ENCODE assay signal across 17 cellular contexts in genomic region chr17:57648720-57649119, GRCh38.
DNase-seq lines count a peak whose midpoint lies in the region.
"Had no signal": no experiment of that assay in that cellular context is flagged by ENCODE, and none has a peak within 500 bp of the region (broad histone marks: within the 10 kb centered on the region; RNA-seq: fewer than 3 reads in every experiment).

No MANE protein-coding gene starts in this region.

- no peaks in the 10 kb centered on the region for H3K9me3 Mint-ChIP-seq in activated naive CD8-positive, alpha-beta T cell treated with anti-CD3 and anti-CD28 coated beads for 36 hours
- H3K9me3 Mint-ChIP-seq: CD4-positive, alpha-beta T cell; HFFc6 had no signal

- H3K4ac ChIP-seq in mesendoderm (ENCODE audit: low read depth, low read length) (no peak overlapping the region), trophoblast cell (ENCODE audit: low read depth, low read length) (no peak overlapping the region)

- peak overlapping the region; percentile 15 for H4K91ac ChIP-seq in trophoblast cell (ENCODE audit: low read depth, low read length)

- H2AK5ac ChIP-seq in mesendoderm (ENCODE audit: low read length) (no peak overlapping the region), trophoblast cell (ENCODE audit: low read length) (no peak overlapping the region)

- H3K27me3 ChIP-seq in NT2/D1 (ENCODE audit: insufficient read depth, insufficient read length) (no peaks in the 10 kb centered on the region), mesendoderm (ENCODE audit: insufficient read depth, low read length, poor library complexity) (no peaks in the 10 kb centered on the region), trophoblast cell (ENCODE audit: insufficient read depth, low read length) (no peaks in the 10 kb centered on the region)

- no peak overlapping the region for H3K4me3 Mint-ChIP-seq in activated naive CD8-positive, alpha-beta T cell treated with anti-CD3 and anti-CD28 coated beads for 36 hours
- H3K4me3 Mint-ChIP-seq: B cell; CD4-positive, alpha-beta T cell; HFFc6 had no signal

- peaks cover 24% of the 10 kb centered on the region for H3K4me1 ChIP-seq in NT2/D1 (ENCODE audit: insufficient read depth, insufficient read length)
- H3K4me1 ChIP-seq in mesendoderm (ENCODE audit: control insufficient read depth, low read depth, low read length): peaks cover 13% of the 10 kb centered on the region
- H3K4me1 ChIP-seq in trophoblast cell (ENCODE audit: control insufficient read depth in 1 of 2, insufficient read depth in 2 of 2, low read length in 2 of 2): peaks cover 17 to 31% of the 10 kb centered on the region in 2 experiments
- H3K4me1 ChIP-seq: HAP-1 had no signal

- DNase-seq in ELF-1 (ENCODE audit: low read depth, low spot score) (peak; percentile 68), NT2/D1 (ENCODE audit: low read depth, low spot score) (no peak), mesendoderm (peak; percentile 22), trophoblast cell (no peak), germinal center (ENCODE audit: low spot score) (no peak), AML-193 (lab: John Stamatoyannopoulos, UW) (no peak)
- DNase-seq in activated naive CD8-positive, alpha-beta T cell treated with anti-CD3 and anti-CD28 coated beads for 36 hours: no peak
- DNase-seq: ACHN; C1 segment of cervical spinal cord; Calu3; CD4-positive, alpha-beta T cell; DMS 273 treated with DMSO at 0.1 percent for 48 hours; GM23248; HFFc6; KBM-7 had no signal

- H3K79me2 ChIP-seq in mesendoderm (ENCODE audit: control insufficient read depth, insufficient read depth, low read length) (no peaks in the 10 kb centered on the region), trophoblast cell (ENCODE audit: control insufficient read depth, insufficient read depth, low read length, poor library complexity) (no peaks in the 10 kb centered on the region)

- H4K8ac ChIP-seq in mesendoderm (ENCODE audit: low read depth, low read length): no peak overlapping the region
- H4K8ac ChIP-seq in trophoblast cell (ENCODE audit: low read depth, low read length): no peak overlapping the region

- no peak overlapping the region for H3K56ac ChIP-seq in mesendoderm (ENCODE audit: low read length)

- H3K27ac ChIP-seq in mesendoderm (ENCODE audit: low read depth, low read length) (no peak overlapping the region), trophoblast cell (ENCODE audit: low read depth, low read length) (peak overlapping the region; percentile 56)
- H3K27ac ChIP-seq: GM23248 had no signal

- H2AFZ ChIP-seq in trophoblast cell (ENCODE audit: insufficient read depth, low read length, poor library complexity): no peak overlapping the region
- H2AFZ ChIP-seq: GM23248 had no signal

- WGBS in mesendoderm (ENCODE audit: extremely low coverage, insufficient coverage, low lambda C conversion rate): no CpG with 5 or more reads among the region's 5 CpGs
- no CpG with 5 or more reads among the region's 5 CpGs for WGBS in trophoblast cell (ENCODE audit: extremely low coverage, insufficient coverage, insufficient read length)

- H3K36me3 ChIP-seq in NT2/D1 (ENCODE audit: insufficient read depth, insufficient read length, low read length): no peaks in the 10 kb centered on the region
- no peaks in the 10 kb centered on the region for H3K36me3 ChIP-seq in mesendoderm (ENCODE audit: control insufficient read depth, insufficient read depth, low read length)
- H3K36me3 ChIP-seq in trophoblast cell (ENCODE audit: control insufficient read depth in 1 of 2, insufficient read depth in 2 of 2, low read length in 2 of 2): peaks cover 9 to 13% of the 10 kb centered on the region in 2 experiments
- H3K36me3 ChIP-seq: HAP-1 had no signal

- H3K9me3 ChIP-seq in NT2/D1 (ENCODE audit: insufficient read depth, low read length) (no peaks in the 10 kb centered on the region), trophoblast cell (ENCODE audit: insufficient read depth, low read depth, low read length) (no peaks in the 10 kb centered on the region)
- H3K9me3 ChIP-seq: HAP-1 had no signal

- H3K4me2 ChIP-seq in mesendoderm (ENCODE audit: low read length) (no peak overlapping the region), trophoblast cell (ENCODE audit: low read length) (no peak overlapping the region)

- H2BK5ac ChIP-seq in mesendoderm (ENCODE audit: low read length) (no peak overlapping the region), trophoblast cell (ENCODE audit: low read depth, low read length, poor library complexity) (no peak overlapping the region)

- H3K18ac ChIP-seq in mesendoderm (ENCODE audit: low read length): no peak overlapping the region
- peak overlapping the region; percentile 9 for H3K18ac ChIP-seq in trophoblast cell (ENCODE audit: low read length)

- peak overlapping the region; percentile 24 for H3K9ac ChIP-seq in NT2/D1 (ENCODE audit: insufficient read length, low read depth)
- no peak overlapping the region for H3K9ac ChIP-seq in mesendoderm (ENCODE audit: low read length)
- no peak overlapping the region for H3K9ac ChIP-seq in trophoblast cell (ENCODE audit: low read length)
- H3K9ac ChIP-seq: GM23248 had no signal

- H3K4me3 ChIP-seq in NT2/D1 (ENCODE audit: insufficient read length, low read depth): no peak overlapping the region
- H3K4me3 ChIP-seq in mesendoderm (ENCODE audit: low read length): no peak overlapping the region
- no peak overlapping the region for H3K4me3 ChIP-seq in trophoblast cell (ENCODE audit: low read depth, low read length)
- H3K4me3 ChIP-seq: GM23248, HAP-1 had no signal

- H3K23ac ChIP-seq in mesendoderm (ENCODE audit: low read length) (no peak overlapping the region), trophoblast cell (ENCODE audit: low read length) (no peak overlapping the region)

- H3K36me3 Mint-ChIP-seq in activated naive CD8-positive, alpha-beta T cell treated with anti-CD3 and anti-CD28 coated beads for 36 hours: peaks cover 1% of the 10 kb centered on the region

- no peaks in the 10 kb centered on the region for H3K27me3 Mint-ChIP-seq in activated naive CD8-positive, alpha-beta T cell treated with anti-CD3 and anti-CD28 coated beads for 36 hours
- H3K27me3 Mint-ChIP-seq: B cell; CD4-positive, alpha-beta T cell had no signal

- H4K12ac ChIP-seq in trophoblast cell (ENCODE audit: low read depth, low read length): no peak overlapping the region

- no peak overlapping the region for H3K27ac Mint-ChIP-seq in activated naive CD8-positive, alpha-beta T cell treated with anti-CD3 and anti-CD28 coated beads for 36 hours
- H3K27ac Mint-ChIP-seq: B cell; CD4-positive, alpha-beta T cell; HFFc6 had no signal

- H2BK120ac ChIP-seq in mesendoderm (ENCODE audit: low read depth, low read length) (no peak overlapping the region), trophoblast cell (ENCODE audit: insufficient read depth, low read length, poor library complexity) (no peak overlapping the region)

- no peak overlapping the region for H2BK15ac ChIP-seq in mesendoderm (replicated peaks; ENCODE audit: low read depth)

- no peak overlapping the region for H3K14ac ChIP-seq in trophoblast cell (ENCODE audit: low read length)

- H4K5ac ChIP-seq in mesendoderm (ENCODE audit: low read length): no peak overlapping the region

- H3K4me1 Mint-ChIP-seq in activated naive CD8-positive, alpha-beta T cell treated with anti-CD3 and anti-CD28 coated beads for 36 hours: peaks cover 12% of the 10 kb centered on the region

- H2BK12ac ChIP-seq in trophoblast cell (ENCODE audit: low read length): no peak overlapping the region

- H3K79me1 ChIP-seq in mesendoderm (ENCODE audit: low read length) (no peaks in the 10 kb centered on the region), trophoblast cell (ENCODE audit: low read length) (peaks cover 12% of the 10 kb centered on the region)

Comparison
In these comparisons a context has a peak if more than half of its experiments do, and no peak if none do; other contexts are left out.
1. DNase-seq: peak in ELF-1 (single experiment) and mesendoderm (single experiment); none in NT2/D1 (single experiment), trophoblast cell (0 of 2), activated naive CD8-positive, alpha-beta T cell treated with anti-CD3 and anti-CD28 coated beads for 36 hours (single experiment), germinal center (single experiment) and AML-193 (0 of 2).